Comparison of ENCODE assay signal across 9 cellular contexts in the genomic region with DNA sequence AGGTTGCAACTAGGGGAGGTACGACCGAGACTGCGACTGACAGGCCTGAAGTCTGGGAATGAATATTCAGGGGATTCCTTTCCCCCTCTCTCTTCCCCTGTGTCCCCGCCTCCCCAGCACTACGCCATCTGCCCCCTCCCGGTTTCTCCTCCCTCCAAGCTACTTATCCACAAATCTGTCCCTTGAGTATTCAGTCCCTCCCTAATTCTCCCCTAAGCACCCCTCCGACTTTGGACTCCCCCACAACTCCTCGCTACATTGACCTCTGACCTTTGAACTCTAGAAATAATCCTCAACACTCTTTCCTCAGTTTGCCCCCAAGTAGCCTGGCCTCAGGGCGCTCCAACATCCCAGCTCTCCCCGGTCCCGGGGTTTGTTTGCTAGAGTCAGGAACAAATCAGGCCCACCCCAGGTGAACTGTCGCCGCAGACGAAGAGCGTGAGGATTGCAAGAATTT. TPM values are rescaled to one million over a fixed set of nuclear protein-coding genes. Genes with fewer than 3 reads are reported as not detected.
DNase-seq lines count a peak whose midpoint lies in the region; ATAC-seq, FAIRE-seq and TF ChIP-seq lines count a peak whose summit lies in the region.
"Had no signal": no experiment of that assay in that cellular context is flagged by ENCODE, and none has a peak within 500 bp of the region (broad histone marks: within the 10 kb centered on the region; RNA-seq: fewer than 3 reads in every experiment).

No MANE protein-coding gene starts in this region.

- DNase-seq in NCI-H1436 (lab: John Stamatoyannopoulos, UW): peak; percentile 36
- no peak for DNase-seq in NCI-H1436 treated with DMSO at 0.1 percent for 48 hours (lab: John Stamatoyannopoulos, UW)
- no peak for DNase-seq in Karpas-422
- DNase-seq in heart left ventricle: peak in 4 of 5 donors; percentile 58 to 71 (median 63)
- DNase-seq in pancreas: peak in 4 of 6 donors; percentile 34 to 60 (median 50)
- DNase-seq in NOMO-1 (lab: John Stamatoyannopoulos, UW; ENCODE audit: unreplicated experiment in 2 of 2): no peak
- DNase-seq in stimulated activated CD4-positive, alpha-beta T cell treated with anti-CD3 and anti-CD28 coated beads, Interleukin-4, amount 100 ng/mL, for 24 hours: no peak

- H3K36me3 Mint-ChIP-seq in activated naive CD8-positive, alpha-beta T cell: peaks cover 6% of the 10 kb centered on the region

- no peak overlapping the region for H3K27ac ChIP-seq in Karpas-422 (ENCODE audit: low read length)
- peak overlapping the region; percentile 73 to 96 (median 93) for H3K27ac ChIP-seq in heart left ventricle
- H3K27ac ChIP-seq in pancreas: peak overlapping the region in 2 of 4 donors; percentile 53 to 70

- H2AFZ ChIP-seq in Karpas-422 (ENCODE audit: low read length): peak overlapping the region; percentile 65; the same call in 1 of the 2 replicates

- 1 to 8% (median 4%) methylated on average over 15 of the region's 15 CpGs for WGBS in heart left ventricle, 4 donors
- 1 to 5% methylated on average over 15 of the region's 15 CpGs for WGBS in pancreas, 2 donors

- H3K4me1 ChIP-seq in Karpas-422 (ENCODE audit: low read length) (peaks cover 34% of the 10 kb centered on the region), heart left ventricle (peaks cover 4 to 47% (median 27%) of the 10 kb centered on the region in 12 donors), pancreas (peaks cover 7 to 13% (median 8%) of the 10 kb centered on the region in 3 donors)

- H3K79me2 ChIP-seq in Karpas-422 (ENCODE audit: low read length): peaks cover 22% of the 10 kb centered on the region

- intact Hi-C loops in heart left ventricle (cut with DNase I) (loop anchor here in 1 of 10 donors (2.0 kb wide), 1 partner anchor 19 kb away; a partner anchor contains a TSS), pancreas (cut with DNase I) (no loop called here)

- H3K9me3 ChIP-seq in Karpas-422 (ENCODE audit: low read length) (no peaks in the 10 kb centered on the region), heart left ventricle (no peaks in the 10 kb centered on the region), pancreas (no peaks in the 10 kb centered on the region)

- H3K27me3 ChIP-seq in Karpas-422 (ENCODE audit: low read length): no peaks in the 10 kb centered on the region
- H3K27me3 ChIP-seq in heart left ventricle: no peaks in the 10 kb centered on the region
- no peaks in the 10 kb centered on the region for H3K27me3 ChIP-seq in pancreas

- ATAC-seq in heart left ventricle (peak; percentile 52 to 69 (median 61)), pancreas (peak; percentile 23 to 53 (median 40))

- no peaks in the 10 kb centered on the region for H4K20me1 ChIP-seq in Karpas-422 (ENCODE audit: insufficient read depth, low read depth, low read length)

- peak overlapping the region; percentile 92 for H3K4me3 Mint-ChIP-seq in activated naive CD8-positive, alpha-beta T cell

- H3K36me3 ChIP-seq in Karpas-422 (ENCODE audit: insufficient read depth, low read length): peaks cover 9% of the 10 kb centered on the region; the same call in 1 of the 2 replicates
- H3K36me3 ChIP-seq in heart left ventricle: peaks cover 0 to 66% (median 48%) of the 10 kb centered on the region in 9 donors
- peaks cover 0 to 7% (median 0%) of the 10 kb centered on the region in 3 donors for H3K36me3 ChIP-seq in pancreas

- peak overlapping the region; percentile 69 for H3K9ac ChIP-seq in Karpas-422 (ENCODE audit: low read length)

- H3K27me3 Mint-ChIP-seq in activated naive CD8-positive, alpha-beta T cell: no peaks in the 10 kb centered on the region

- no peak for TF ChIP-seq POLR2A in heart left ventricle (IDR thresholded peaks at IDR 0.05)

- no peaks in the 10 kb centered on the region for H3K9me2 ChIP-seq in Karpas-422 (replicated peaks; ENCODE audit: insufficient read depth, low read length)

- H3K9me3 Mint-ChIP-seq in activated naive CD8-positive, alpha-beta T cell (ENCODE audit: low read depth): no peaks in the 10 kb centered on the region

- no peak for FAIRE-seq in pancreas (lab: Jason Lieb, UNC)

- H3K4me2 ChIP-seq in Karpas-422 (ENCODE audit: low read depth, low read length, poor library complexity, severe bottlenecking): peak overlapping the region; percentile 67

- TF ChIP-seq CTCF in heart left ventricle (IDR thresholded peaks at IDR 0.05): no peak
- TF ChIP-seq CTCF in pancreas (IDR thresholded peaks at IDR 0.05): no peak

- peaks cover 48% of the 10 kb centered on the region for H3K4me1 Mint-ChIP-seq in activated naive CD8-positive, alpha-beta T cell (ENCODE audit: low read depth)

- H3K4me3 ChIP-seq in Karpas-422 (ENCODE audit: low read length) (peak overlapping the region; percentile 96), heart left ventricle (peak overlapping the region; percentile 58 to 91 (median 82)), pancreas (peak overlapping the region; percentile 49 to 72 (median 67))

- peak overlapping the region; percentile 96 for H3K27ac Mint-ChIP-seq in activated naive CD8-positive, alpha-beta T cell

RNA-seq across cellular contexts. Expression of a gene that starts 0.4 kb away (rescaled TPM):
- 2.1 and 6.6 TPM in 2 replicates for total RNA-seq in Karpas-422 (2014; rRNA removed; shearing (Covaris generic); ENCODE audit: low replicate concordance)
- 10 to 100 TPM; 10.1 to 26.8 (median 13.0) TPM for total RNA-seq in heart left ventricle
- 10 to 100 TPM in 1 of 2 donors, 1 to 10 TPM in 1; 6.8 to 14.7 TPM for polyA plus RNA-seq in heart left ventricle
- 1 to 10 TPM; 1.8 to 5.5 (median 3.4) TPM for total RNA-seq in pancreas
- polyA plus RNA-seq in pancreas: 1 to 10 TPM; 4.3 to 4.5 TPM

RNA-seq across cellular contexts. Expression of a gene that starts 0.6 kb away (rescaled TPM):
- total RNA-seq in Karpas-422 (2014; rRNA removed; shearing (Covaris generic); ENCODE audit: low replicate concordance): 78.9 and 84.1 TPM in 2 replicates
- total RNA-seq in heart left ventricle (10 to 100 TPM; 11.5 to 28.4 (median 17.5) TPM), pancreas (10 to 100 TPM in 3 of 6 donors, 1 to 10 TPM in 3; 7.7 to 18.1 (median 9.9) TPM)
- polyA plus RNA-seq in heart left ventricle (10 to 100 TPM; 33.0 to 44.4 TPM), pancreas (10 to 100 TPM; 28.9 to 33.7 TPM)

RNA-seq across cellular contexts. Expression of a gene that starts 8.9 kb away (rescaled TPM):
- total RNA-seq in Karpas-422 (2014; rRNA removed; shearing (Covaris generic); ENCODE audit: low replicate concordance): 29.3 and 30.7 TPM in 2 replicates
- total RNA-seq in heart left ventricle (1 to 10 TPM in 6 of 9 donors, under 1 TPM in 3; 0.49 to 7.9 (median 1.3) TPM), pancreas (1 to 10 TPM in 3 of 6 donors, under 1 TPM in 3; 0.16 to 3.8 (median 0.90) TPM)
- polyA plus RNA-seq in heart left ventricle (1 to 10 TPM; 1.6 to 2.0 TPM), pancreas (1 to 10 TPM; 1.3 to 2.9 TPM)

RNA-seq across cellular contexts. Expression of a gene that starts 10.5 kb away (rescaled TPM):
- total RNA-seq in Karpas-422 (2014; rRNA removed; shearing (Covaris generic); ENCODE audit: low replicate concordance): 0.52 TPM in 1 of 2 replicates, not detected in the other
- total RNA-seq in heart left ventricle (under 1 TPM in 3 of 9 donors, not detected in 6; 0.37 to 0.61 (median 0.50) TPM), pancreas (under 1 TPM in 4 of 6 donors, not detected in 2; 0.47 to 0.81 (median 0.56) TPM)
- polyA plus RNA-seq in heart left ventricle (not detected), pancreas (not detected)
- total RNA-seq: pulmonary artery endothelial cell had no signal

RNA-seq across cellular contexts. Expression of a gene that starts 18.9 kb away (rescaled TPM):
- total RNA-seq in Karpas-422 (2014; rRNA removed; shearing (Covaris generic); ENCODE audit: low replicate concordance): 1.4 and 1.6 TPM in 2 replicates
- total RNA-seq in heart left ventricle (10 to 100 TPM; 36.4 to 97.1 (median 50.8) TPM), pancreas (1 to 10 TPM in 5 of 6 donors, under 1 TPM in 1; 0.47 to 4.3 (median 1.9) TPM)
- polyA plus RNA-seq in heart left ventricle (10 to 100 TPM; 16.4 to 85.0 TPM), pancreas (10 to 100 TPM; 18.0 to 24.1 TPM)

Comparison
In these comparisons a context has a peak if more than half of its experiments do, and no peak if none do; other contexts are left out.
1. DNase-seq: peak in NCI-H1436 (single experiment), heart left ventricle (4 of 5) and pancreas (4 of 6); none in NCI-H1436 treated with DMSO at 0.1 percent for 48 hours (single experiment), Karpas-422 (single experiment), NOMO-1 (0 of 2) and stimulated activated CD4-positive, alpha-beta T cell treated with anti-CD3 and anti-CD28 coated beads, Interleukin-4, amount 100 ng/mL, for 24 hours (single experiment).
2. Peak in every context shown above with its lines, with median percentiles within 50 percentile points of each other: H3K4me3 ChIP-seq.